ENCODE assay signal across 21 cellular contexts in the genomic region with DNA sequence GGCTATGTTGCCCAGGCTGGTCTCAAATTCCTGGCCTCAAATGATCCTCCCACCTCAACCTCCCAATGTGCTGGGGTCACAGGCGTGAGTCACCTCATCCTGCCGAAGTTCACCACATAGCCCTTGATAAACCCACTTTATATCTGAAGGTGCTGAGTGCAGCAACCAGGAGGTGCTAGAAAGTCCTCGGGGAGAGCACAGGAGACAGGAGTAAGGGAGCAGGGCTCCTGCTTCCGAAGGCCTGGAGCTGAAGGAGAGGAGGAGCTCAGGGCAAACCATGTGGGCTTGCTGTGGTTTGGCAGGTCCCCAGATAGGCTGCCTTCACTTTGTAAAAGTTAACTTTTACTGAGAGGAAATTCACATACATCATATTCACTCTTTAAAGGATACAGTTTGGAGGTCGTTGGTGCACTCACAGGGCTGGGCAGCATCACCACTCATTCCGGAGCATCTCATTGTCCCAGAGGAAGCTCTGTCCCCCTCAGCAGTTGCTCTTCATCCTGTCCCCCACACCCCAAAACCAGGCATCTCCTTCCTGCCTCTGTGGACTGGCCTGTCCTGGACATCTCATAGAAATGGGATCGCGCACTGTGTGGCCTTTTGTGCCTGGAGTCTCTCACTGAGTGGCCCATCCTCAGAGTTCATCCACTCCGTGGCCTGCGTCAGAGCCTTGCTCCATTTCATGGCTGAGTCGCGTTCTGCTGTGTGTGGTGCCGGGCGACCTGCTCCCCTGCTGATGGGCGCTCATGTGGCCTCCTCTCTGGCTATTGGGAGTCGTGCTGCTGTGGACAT. TPM values are rescaled to one million over a fixed set of nuclear protein-coding genes. Genes with fewer than 3 reads are reported as not detected.
DNase-seq lines count a peak whose midpoint lies in the region; ATAC-seq, FAIRE-seq and TF ChIP-seq lines count a peak whose summit lies in the region.
"Had no signal": no experiment of that assay in that cellular context is flagged by ENCODE, and none has a peak within 500 bp of the region (broad histone marks: within the 10 kb centered on the region; RNA-seq: fewer than 3 reads in every experiment).

No MANE protein-coding gene starts in this region.

- H3K23ac ChIP-seq in IMR-90 (ENCODE audit: low read depth, low read length) = no peak overlapping the region
- no peak overlapping the region for H3K23ac ChIP-seq in H1 (ENCODE audit: insufficient read length)
- no peak overlapping the region for H3K23ac ChIP-seq in mesenchymal stem cell (ENCODE audit: low read length in 2 of 2)

- no peaks in the 10 kb centered on the region for H3K9me3 Mint-ChIP-seq in activated T-cell treated with anti-CD3 and anti-CD28 coated beads, Interleukin-2, amount 50 U/mL, for 4 hours
- H3K9me3 Mint-ChIP-seq: memory B cell; nephron progenitor cell; T-helper 2 cell treated with Interferon-gamma antibody and Interleukin-4, amounts not matched to agents 5 μg/mL and 100 μg/mL, for 36 hours had no signal

- H2BK120ac ChIP-seq in IMR-90 (ENCODE audit: low read depth, low read length) (no peak overlapping the region), H1 (replicated peaks; ENCODE audit: low read depth, low read length) (no peak overlapping the region), mesenchymal stem cell (ENCODE audit: low read depth, low read length) (no peak overlapping the region)

- no peak overlapping the region for H3K9ac ChIP-seq in IMR-90 (ENCODE audit: low read depth, low read length)
- H3K9ac ChIP-seq in H1 (replicated peaks in 1 of 4; ENCODE audit: extremely low read depth in 1 of 4, low read depth in 3 of 4, low read length in 3 of 4) = no peak overlapping the region
- peak overlapping the region; percentile 35 for H3K9ac ChIP-seq in mesenchymal stem cell (ENCODE audit: low read length)

- no peak for FAIRE-seq in H1 (lab: Jason Lieb, UNC)
- FAIRE-seq: islet of Langerhans had no signal

- H2BK5ac ChIP-seq in IMR-90 (ENCODE audit: low read depth, low read length, poor library complexity, severe bottlenecking) (no peak overlapping the region), H1 (ENCODE audit: low read depth, low read length) (0 out of 2 replicates have a peak overlapping the region, but pooled peaks have one; percentile 60), mesenchymal stem cell (ENCODE audit: low read depth, low read length, poor library complexity, severe bottlenecking) (no peak overlapping the region)

- H3K18ac ChIP-seq in IMR-90 (ENCODE audit: low read depth, low read length) = no peak overlapping the region
- H3K18ac ChIP-seq in H1 (ENCODE audit: extremely low read depth, low read length) = no peak overlapping the region
- H3K18ac ChIP-seq in mesenchymal stem cell (ENCODE audit: low read depth in 1 of 2, low read length in 2 of 2) = no peak overlapping the region

- no peak overlapping the region for H2AK5ac ChIP-seq in IMR-90 (ENCODE audit: low read depth, low read length)
- H2AK5ac ChIP-seq in H1 (ENCODE audit: low read depth, low read length) = no peak overlapping the region
- no peak overlapping the region for H2AK5ac ChIP-seq in mesenchymal stem cell (ENCODE audit: low read length, severe bottlenecking)

- peaks cover 88% of the 10 kb centered on the region for H4K20me1 ChIP-seq in IMR-90 (ENCODE audit: insufficient read depth, low read length)
- H4K20me1 ChIP-seq in H1 (replicated peaks in 1 of 2; ENCODE audit: control insufficient read depth in 1 of 2, insufficient read depth in 2 of 2, low read length in 2 of 2) = peaks cover 3 to 8% of the 10 kb centered on the region in 2 experiments

- no peak overlapping the region for H3K4me3 Mint-ChIP-seq in activated T-cell treated with anti-CD3 and anti-CD28 coated beads, Interleukin-2, amount 50 U/mL, for 4 hours
- H3K4me3 Mint-ChIP-seq: memory B cell; nephron progenitor cell; T-helper 2 cell treated with Interferon-gamma antibody and Interleukin-4, amounts not matched to agents 5 μg/mL and 100 μg/mL, for 36 hours had no signal

- DNase-seq in AG09319 (ENCODE audit: extremely low read depth, low read depth) (peak; percentile 44), IMR-90 (peak; percentile 65), H1 (ENCODE audit: low read depth in 1 of 2, low spot score in 2 of 2) (no peak), mesenchymal stem cell (no peak), germinal center (ENCODE audit: low spot score) (no peak)
- no peak for DNase-seq in activated T-cell treated with anti-CD3 and anti-CD28 coated beads, Interleukin-2, amount 50 U/mL, for 4 hours
- no peak for DNase-seq in activated T-cell treated with anti-CD3 and anti-CD28 coated beads, Interleukin-2, amount 50 U/mL, for 1 hour
- DNase-seq: activated naive CD4-positive, alpha-beta T cell treated with anti-CD3 and anti-CD28 coated beads, Interleukin-2, amount 50 U/mL, for 16 hours; Calu3; caudate nucleus; GDM1; NCI-H187; NCI-H446 treated with DMSO at 0.1 percent for 48 hours; nephron progenitor cell; SJCRH30 had no signal

- no TSS peak for BruUV-seq in IMR-90 (replicated peaks; lab: Mats Ljungman, UMichigan)

- H4K8ac ChIP-seq in IMR-90 (ENCODE audit: low read depth in 2 of 2, low read length in 2 of 2) (no peak overlapping the region), H1 (ENCODE audit: extremely low read depth, insufficient read depth, low read length) (no peak overlapping the region), mesenchymal stem cell (ENCODE audit: low read length) (no peak overlapping the region)

- no peak overlapping the region for H2BK20ac ChIP-seq in IMR-90 (ENCODE audit: low read depth, low read length)
- H2BK20ac ChIP-seq in H1 (ENCODE audit: low read length) = no peak overlapping the region

- H3K27ac ChIP-seq in IMR-90 (ENCODE audit: insufficient read depth, low read length) (no peak overlapping the region), H1 (ENCODE audit: low read depth, low read length) (no peak overlapping the region; the same call in 1 of the 2 replicates), mesenchymal stem cell (ENCODE audit: low read length, poor library complexity, severe bottlenecking) (no peak overlapping the region)
- H3K27ac ChIP-seq: SJCRH30, vagina had no signal

- 76% methylated on average over 5 of the region's 16 CpGs; no CpG with 5 or more reads in 1 of the 2 experiments for WGBS in IMR-90 (ENCODE audit: extremely low coverage in 2 of 2, insufficient read length in 1 of 2), 2 experiments
- WGBS in H1 (ENCODE audit: extremely low coverage in 1 of 2, insufficient coverage in 1 of 2, insufficient read length in 1 of 2, insufficient replicate concordance in 2 of 2, low coverage in 1 of 2, low lambda C conversion rate in 2 of 2, missing lambda C conversion rate in 1 of 2), 2 experiments = 92% methylated on average over 16 of the region's 16 CpGs; no CpG with 5 or more reads in 1 of the 2 experiments
- 97% methylated on average over 14 of the region's 16 CpGs for WGBS in mesenchymal stem cell

- H3K4me1 ChIP-seq in IMR-90 (ENCODE audit: control insufficient read depth, insufficient read depth, low read length) (0 out of 2 replicates have a peak, but pooled peaks cover 4% of the 10 kb centered on the region), H1 (replicated peaks in 1 of 4; ENCODE audit: control insufficient read depth in 3 of 4, insufficient read depth in 4 of 4, low read length in 3 of 4) (no peaks in the 10 kb centered on the region; a peak in 2 of 7 replicates), mesenchymal stem cell (ENCODE audit: control insufficient read depth, insufficient read depth, low read depth, low read length) (peaks cover 34% of the 10 kb centered on the region)
- H3K4me1 ChIP-seq: HAP-1 had no signal

- TF ChIP-seq EP300 in H1 (IDR thresholded peaks at IDR 0.05; ENCODE audit: borderline replicate concordance in 1 of 2, low read depth in 2 of 2, low read length in 2 of 2) = no peak

- H3K9me3 ChIP-seq in IMR-90 (ENCODE audit: control insufficient read depth, insufficient read depth, low read length) (no peaks in the 10 kb centered on the region), H1 (ENCODE audit: insufficient read depth in 2 of 2, low read depth in 1 of 2, low read length in 1 of 2) (peaks cover 0 to 10% of the 10 kb centered on the region in 2 experiments; a peak in 2 of 4 replicates), mesenchymal stem cell (ENCODE audit: control insufficient read depth, low read length) (no peaks in the 10 kb centered on the region)
- H3K9me3 ChIP-seq: HAP-1, SJCRH30, vagina had no signal

- H4K91ac ChIP-seq in IMR-90 (ENCODE audit: insufficient read depth, low read depth, low read length) = no peak overlapping the region
- no peak overlapping the region for H4K91ac ChIP-seq in H1 (replicated peaks; ENCODE audit: insufficient read length, low read length)
- no peak overlapping the region for H4K91ac ChIP-seq in mesenchymal stem cell (ENCODE audit: low read length)

- H3K4me2 ChIP-seq in IMR-90 (ENCODE audit: low read depth, low read length) (no peak overlapping the region), H1 (ENCODE audit: insufficient read depth in 1 of 2, low read depth in 2 of 2, low read length in 2 of 2) (no peak overlapping the region), mesenchymal stem cell (ENCODE audit: low read length, poor library complexity, severe bottlenecking) (no peak overlapping the region)

- in situ Hi-C loops in IMR-90 (cut with MboI; ENCODE audit: low sequenced_read_pairs) = no loop called here

- peak; percentile 88 for ATAC-seq in IMR-90 (ENCODE audit: low read depth)
- no peak for ATAC-seq in activated T-cell treated with anti-CD3 and anti-CD28 coated beads, Interleukin-2, amount 50 U/mL, for 4 hours
- ATAC-seq in HG02759 (IDR thresholded peaks at IDR 0.05; ENCODE audit: unreplicated experiment) = no peak

- peaks cover 16% of the 10 kb centered on the region; the same call in 1 of the 2 replicates for H3K23me2 ChIP-seq in H1 (ENCODE audit: low read depth, low read length)

- POLR2A ChIA-PET in IMR-90 (lab: Charles Lee; ENCODE audit: unreplicated experiment) = interaction anchor here (0.6 kb wide), 1 partner anchor 100 kb away, joined by 5 read pairs; no protein-coding TSS in a partner anchor
- POLR2A ChIA-PET in H1 (lab: Charles Lee; ENCODE audit: partially characterized antibody) = interaction anchor here (1.0 kb wide), 1 partner anchor 9 kb away, joined by 3 read pairs; no protein-coding TSS in a partner anchor

- TF ChIP-seq CTCF in AG09319 (IDR thresholded peaks at IDR 0.05; ENCODE audit: low read depth, low read length) (no peak), IMR-90 (conservative IDR thresholded peaks at IDR 0.05; ENCODE audit: low read depth, low read length) (no peak), H1 (IDR thresholded peaks at IDR 0.05; ENCODE audit: control extremely low read depth in 1 of 3, insufficient read depth in 1 of 3, low read depth in 1 of 3, low read length in 3 of 3) (no peak)

- no peak for TF ChIP-seq RAD21 in IMR-90 (IDR thresholded peaks at IDR 0.05; ENCODE audit: low read length)
- TF ChIP-seq RAD21 in H1 (IDR thresholded peaks at IDR 0.05 in 1 of 2, conservative IDR thresholded peaks at IDR 0.05 in 1 of 2; ENCODE audit: low read depth in 2 of 2, low read length in 2 of 2) = no peak

- H3K36me3 ChIP-seq in IMR-90 (ENCODE audit: control insufficient read depth, insufficient read depth, low read length) (peaks cover 31% of the 10 kb centered on the region), H1 (ENCODE audit: control insufficient read depth in 2 of 4, insufficient read depth in 4 of 4, low read length in 3 of 4) (peaks cover 0 to 14% (median 7%) of the 10 kb centered on the region in 4 experiments; a peak in 5 of 8 replicates), mesenchymal stem cell (ENCODE audit: control insufficient read depth in 1 of 2, insufficient read depth in 2 of 2, low read depth in 1 of 2, low read length in 2 of 2) (peaks cover 31 to 61% of the 10 kb centered on the region in 2 experiments)

- H2BK15ac ChIP-seq in IMR-90 (ENCODE audit: low read depth, low read length) (no peak overlapping the region), H1 (ENCODE audit: low read length) (no peak overlapping the region), mesenchymal stem cell (ENCODE audit: low read depth, poor library complexity, severe bottlenecking) (no peak overlapping the region)

- H2BK12ac ChIP-seq in H1 (ENCODE audit: low read depth, low read length) = no peak overlapping the region
- no peak overlapping the region for H2BK12ac ChIP-seq in mesenchymal stem cell (ENCODE audit: low read length in 2 of 2)

- H3K79me1 ChIP-seq in IMR-90 (ENCODE audit: low read depth in 1 of 2, low read length in 2 of 2) = peaks cover 28 to 83% of the 10 kb centered on the region in 2 experiments
- peaks cover 24% of the 10 kb centered on the region for H3K79me1 ChIP-seq in H1 (ENCODE audit: low read depth, low read length)
- peaks cover 53% of the 10 kb centered on the region for H3K79me1 ChIP-seq in mesenchymal stem cell (replicated peaks; ENCODE audit: low read length, poor library complexity, severe bottlenecking)

- H4K5ac ChIP-seq in IMR-90 (ENCODE audit: low read depth, low read length) (no peak overlapping the region), H1 (ENCODE audit: insufficient read length, low read depth, low read length) (no peak overlapping the region)

- H3K56ac ChIP-seq in IMR-90 (ENCODE audit: extremely low read depth, insufficient read depth, low read length) = no peak overlapping the region
- H3K56ac ChIP-seq in H1 (replicated peaks; ENCODE audit: insufficient read length, low read depth, low read length) = no peak overlapping the region

- CTCF ChIA-PET in IMR-90 (lab: Yijun Ruan, JAX) (interaction anchor here (1.0 kb wide), 1 partner anchor 13 kb away, joined by 3 read pairs; no protein-coding TSS in a partner anchor), H1 (lab: Charles Lee; ENCODE audit: partially characterized antibody) (interaction anchor here (0.8 to 9.1 kb wide), 4 partner anchors 9 to 42 kb away, joined by 3 to 126 read pairs (median 37); no protein-coding TSS in a partner anchor)

- H3K4me3 ChIP-seq in IMR-90 (ENCODE audit: insufficient read depth, low read depth, low read length) (no peak overlapping the region), H1 (ENCODE audit: extremely low read depth in 1 of 4, insufficient read depth in 2 of 4, low read depth in 3 of 4, low read length in 4 of 4) (no peak overlapping the region), mesenchymal stem cell (ENCODE audit: insufficient read depth in 1 of 2, low read depth in 1 of 2, low read length in 2 of 2) (no peak overlapping the region)
- H3K4me3 ChIP-seq: HAP-1, SJCRH30, vagina had no signal

- H2AFZ ChIP-seq in IMR-90 (replicated peaks; ENCODE audit: low read length, poor library complexity) (peak overlapping the region; percentile 51), H1 (ENCODE audit: low read length) (no peak overlapping the region), mesenchymal stem cell (ENCODE audit: low read depth, low read length) (no peak overlapping the region)

- TF ChIP-seq POLR2A in IMR-90 (IDR thresholded peaks at IDR 0.05; ENCODE audit: low read depth, low read length) (no peak), H1 (IDR thresholded peaks at IDR 0.05; ENCODE audit: control extremely low read depth in 1 of 2, low read depth in 2 of 2, low read length in 2 of 2) (no peak)

- peaks cover 4% of the 10 kb centered on the region for H3K36me3 Mint-ChIP-seq in activated T-cell treated with anti-CD3 and anti-CD28 coated beads, Interleukin-2, amount 50 U/mL, for 4 hours (ENCODE audit: insufficient read depth)

- H3K14ac ChIP-seq in IMR-90 (replicated peaks; ENCODE audit: low read depth, low read length) (no peak overlapping the region), H1 (ENCODE audit: insufficient read length) (no peak overlapping the region), mesenchymal stem cell (ENCODE audit: low read length in 2 of 2) (no peak overlapping the region)

- dilution Hi-C loops in IMR-90 (cut with HindIII; ENCODE audit: low sequenced_read_pairs, unreplicated experiment) = no loop called here

- H3K4ac ChIP-seq in IMR-90 (ENCODE audit: low read depth, low read length) = no peak overlapping the region
- H3K4ac ChIP-seq in H1 (replicated peaks; ENCODE audit: insufficient read length, low read depth, low read length) = no peak overlapping the region
- no peak overlapping the region for H3K4ac ChIP-seq in mesenchymal stem cell (ENCODE audit: low read depth in 1 of 2, low read length in 2 of 2)

- peaks cover 10% of the 10 kb centered on the region for H3K4me1 Mint-ChIP-seq in activated T-cell treated with anti-CD3 and anti-CD28 coated beads, Interleukin-2, amount 50 U/mL, for 4 hours (ENCODE audit: low read depth)

- intact Hi-C loops in IMR-90 (cut with micrococcal nuclease) = no loop called here

- peaks cover 23% of the 10 kb centered on the region for H3K9me1 ChIP-seq in IMR-90 (ENCODE audit: insufficient read depth, low read length)

- H2AK9ac ChIP-seq in IMR-90 (replicated peaks; ENCODE audit: low read depth, low read length, poor library complexity) = peak overlapping the region; percentile 84

- peaks cover 0 to 29% of the 10 kb centered on the region in 2 experiments; a peak in 1 of 4 replicates for H3K79me2 ChIP-seq in H1 (ENCODE audit: control insufficient read depth in 1 of 2, insufficient read depth in 2 of 2, low read length in 2 of 2)

- H3K27me3 ChIP-seq in IMR-90 (ENCODE audit: control insufficient read depth, insufficient read depth, low read length) (no peaks in the 10 kb centered on the region), H1 (replicated peaks in 1 of 4; ENCODE audit: control insufficient read depth in 3 of 4, extremely low read depth in 1 of 4, insufficient read depth in 3 of 4, low read length in 3 of 4) (no peaks in the 10 kb centered on the region), mesenchymal stem cell (ENCODE audit: control insufficient read depth in 1 of 2, insufficient read depth in 1 of 2, low read length in 2 of 2) (no peaks in the 10 kb centered on the region)
- H3K27me3 ChIP-seq: SJCRH30, vagina had no signal

- H3K27me3 Mint-ChIP-seq in activated T-cell treated with anti-CD3 and anti-CD28 coated beads, Interleukin-2, amount 50 U/mL, for 4 hours (ENCODE audit: low read depth) = no peaks in the 10 kb centered on the region
- H3K27me3 Mint-ChIP-seq: memory B cell had no signal

RNA-seq across cellular contexts. Expression of a gene that starts 49.5 kb away (rescaled TPM):
- 5.0 TPM in 2 replicates for total RNA-seq in IMR-90 (2012; rRNA removed)
- 17.9 and 20.8 TPM in 2 replicates for polyA plus RNA-seq in IMR-90 (2012; rRNA removed)
- polyA plus RNA-seq in IMR-90 (2012; cell fraction: cytosol; rRNA removed) = 9.5 and 17.5 TPM in 2 replicates
- polyA plus RNA-seq in IMR-90 (2012; cell fraction: nucleus; rRNA removed; ENCODE audit: low replicate concordance) = 37.9 and 61.0 TPM in 2 replicates
- 31.9 and 32.8 TPM in 2 replicates for total RNA-seq in H1 (2021; fragmentation: NEBNext Ultra II Directional; extraction: Animal tissue kit (Norgen Biotek cat#: 25700))
- polyA plus RNA-seq in H1 (2011; rRNA removed) = 12.0 and 21.1 TPM in 2 replicates
- 16.6 TPM for polyA plus RNA-seq in H1 (2011; cell fraction: cytosol; rRNA removed)
- 36.4 TPM for polyA plus RNA-seq in H1 (2011; cell fraction: nucleus; rRNA removed)
- 15.0 to 22.8 TPM (median 19.6 TPM) in 4 replicates for polyA plus RNA-seq in H1 (2012, experiment 1 of 2)
- polyA plus RNA-seq in H1 (2012, experiment 2 of 2) = 17.0 TPM
- polyA plus RNA-seq in H1 (2013, experiment 1 of 2) = 13.3 TPM
- polyA plus RNA-seq in H1 (2013, experiment 2 of 2) = 12.3 TPM
- 18.7 and 23.6 TPM in 2 replicates for polyA minus RNA-seq in H1 (2011; rRNA and poly(A)+ RNA removed)
- 26.2 TPM for polyA minus RNA-seq in H1 (2011; cell fraction: cytosol; rRNA and poly(A)+ RNA removed)
- 44.4 TPM for polyA minus RNA-seq in H1 (2011; cell fraction: nucleus; rRNA and poly(A)+ RNA removed)
- 13.3 TPM for polyA plus RNA-seq in mesenchymal stem cell (2013, experiment 1 of 2)
- 11.9 TPM for polyA plus RNA-seq in mesenchymal stem cell (2013, experiment 2 of 2)
- total RNA-seq in activated T-cell treated with anti-CD3 and anti-CD28 coated beads, Interleukin-2, amount 50 U/mL, for 4 hours = 10 to 100 TPM; 13.3 to 18.1 (median 16.7) TPM

Comparison
In these comparisons a context has a peak if more than half of its experiments do, and no peak if none do; other contexts are left out.
1. DNase-seq: peak in AG09319 (single experiment) and IMR-90 (single experiment); none in H1 (0 of 2), mesenchymal stem cell (single experiment), activated T-cell treated with anti-CD3 and anti-CD28 coated beads, Interleukin-2, amount 50 U/mL, for 4 hours (single experiment), germinal center (single experiment) and activated T-cell treated with anti-CD3 and anti-CD28 coated beads, Interleukin-2, amount 50 U/mL, for 1 hour (single experiment).